Comparison of ENCODE assay signal across 9 cellular contexts in the genomic region with DNA sequence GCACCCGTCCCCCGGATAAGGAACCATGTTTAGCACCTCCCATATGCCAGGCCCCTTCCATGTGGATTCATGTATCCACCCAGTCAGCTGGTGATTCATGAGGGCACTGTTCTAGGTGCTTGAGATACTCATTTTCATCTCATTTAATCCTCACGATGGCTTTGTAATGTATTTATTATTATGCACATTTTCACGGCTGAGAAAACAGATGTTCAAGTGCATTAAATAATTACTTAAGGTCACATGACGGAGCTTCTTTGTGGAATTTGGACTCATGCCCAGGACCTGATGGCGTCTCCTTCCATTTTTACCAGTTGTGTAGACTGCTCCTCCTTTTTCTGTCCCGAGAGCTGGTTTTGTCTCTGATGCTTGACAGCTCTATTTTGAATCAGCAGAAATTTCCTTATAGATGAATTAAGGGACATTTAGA.
DNase-seq lines count a peak whose midpoint lies in the region; ATAC-seq and TF ChIP-seq lines count a peak whose summit lies in the region.
"Had no signal": no experiment of that assay in that cellular context is flagged by ENCODE, and none has a peak within 500 bp of the region (broad histone marks: within the 10 kb centered on the region; RNA-seq: fewer than 3 reads in every experiment).

No MANE protein-coding gene starts in this region.

- peaks cover 22% of the 10 kb centered on the region for H3K79me2 ChIP-seq in mesendoderm (ENCODE audit: control insufficient read depth, insufficient read depth, low read length)

- H3K9ac ChIP-seq in mesendoderm (ENCODE audit: low read length), result no peak overlapping the region

- no peak overlapping the region for H2BK5ac ChIP-seq in mesendoderm (ENCODE audit: low read length)

- no peak overlapping the region for H2BK15ac ChIP-seq in mesendoderm (replicated peaks; ENCODE audit: low read depth)

- H3K27me3 ChIP-seq in A673 (replicated peaks; ENCODE audit: insufficient read depth, low read depth, low read length, poor library complexity), result no peaks in the 10 kb centered on the region
- H3K27me3 ChIP-seq in body of pancreas, result no peaks in the 10 kb centered on the region
- no peaks in the 10 kb centered on the region for H3K27me3 ChIP-seq in left lung
- H3K27me3 ChIP-seq in mesendoderm (ENCODE audit: insufficient read depth, low read length, poor library complexity), result no peaks in the 10 kb centered on the region

- no peak overlapping the region for H2AK5ac ChIP-seq in mesendoderm (ENCODE audit: low read length)

- H3K4me3 Mint-ChIP-seq in activated CD4-positive, alpha-beta T cell treated with anti-CD3 and anti-CD28 coated beads for 36 hours, result no peak overlapping the region
- H3K4me3 Mint-ChIP-seq: stimulated activated naive CD8-positive, alpha-beta T cell treated with anti-CD3 and anti-CD28 coated beads, Interleukin-15, Interleukin-2, amounts not matched to agents 100 ng/mL and 50 ng/mL, for 24 hours had no signal

- no peak overlapping the region for H3K4ac ChIP-seq in mesendoderm (ENCODE audit: low read depth, low read length)

- no peak overlapping the region for H3K27ac Mint-ChIP-seq in activated CD4-positive, alpha-beta T cell treated with anti-CD3 and anti-CD28 coated beads for 36 hours
- H3K27ac Mint-ChIP-seq: stimulated activated naive CD8-positive, alpha-beta T cell treated with anti-CD3 and anti-CD28 coated beads, Interleukin-15, Interleukin-2, amounts not matched to agents 100 ng/mL and 50 ng/mL, for 24 hours had no signal

- no peak overlapping the region for H3K4me2 ChIP-seq in mesendoderm (ENCODE audit: low read length)

- H3K27me3 Mint-ChIP-seq in activated CD4-positive, alpha-beta T cell treated with anti-CD3 and anti-CD28 coated beads for 36 hours, result no peaks in the 10 kb centered on the region
- H3K27me3 Mint-ChIP-seq: stimulated activated naive CD8-positive, alpha-beta T cell treated with anti-CD3 and anti-CD28 coated beads, Interleukin-15, Interleukin-2, amounts not matched to agents 100 ng/mL and 50 ng/mL, for 24 hours had no signal

- H4K5ac ChIP-seq in mesendoderm (ENCODE audit: low read length), result no peak overlapping the region

- no peak for TF ChIP-seq CTCF in A673 (conservative IDR thresholded peaks at IDR 0.05; ENCODE audit: low read depth, low read length)
- TF ChIP-seq CTCF in body of pancreas (IDR thresholded peaks at IDR 0.05), result no peak
- no peak for TF ChIP-seq CTCF in left lung (IDR thresholded peaks at IDR 0.05)

- no peak overlapping the region for H3K18ac ChIP-seq in mesendoderm (ENCODE audit: low read length)

- CTCF ChIA-PET in A673 (lab: Charles Lee), result interaction anchor here (0.6 kb wide), 1 partner anchor 214 kb away, joined by 3 read pairs; no protein-coding TSS in a partner anchor
- CTCF ChIA-PET in activated CD4-positive, alpha-beta T cell treated with anti-CD3 and anti-CD28 coated beads for 36 hours (lab: Charles Lee), result interaction anchor here (1.0 to 2.2 kb wide), 4 partner anchors 13 to 54 kb away, joined by 3 to 9 read pairs (median 4); no protein-coding TSS in a partner anchor

- no peaks in the 10 kb centered on the region for H3K9me3 ChIP-seq in A673 (ENCODE audit: low read depth, low read length, poor library complexity, severe bottlenecking)
- no peaks in the 10 kb centered on the region for H3K9me3 ChIP-seq in body of pancreas
- H3K9me3 ChIP-seq in left lung, result no peaks in the 10 kb centered on the region

- H3K4me1 ChIP-seq in A673 (ENCODE audit: insufficient read depth, low read length, poor library complexity, severe bottlenecking) (peaks cover 57% of the 10 kb centered on the region), body of pancreas (peaks cover 40% of the 10 kb centered on the region), left lung (peaks cover 30 to 96% of the 10 kb centered on the region in 2 donors), mesendoderm (ENCODE audit: control insufficient read depth, low read depth, low read length) (peaks cover 2% of the 10 kb centered on the region)

- no peak overlapping the region for H2BK120ac ChIP-seq in mesendoderm (ENCODE audit: low read depth, low read length)

- H3K56ac ChIP-seq in mesendoderm (ENCODE audit: low read length), result no peak overlapping the region

- DNase-seq in A673 (ENCODE audit: low spot score) (peak; percentile 92), NCI-H187 treated with DMSO at 0.1 percent for 48 hours (lab: John Stamatoyannopoulos, UW) (peak; percentile 38), body of pancreas (peak; percentile 45 to 74 (median 70)), left lung (no peak), SKM-1 (lab: John Stamatoyannopoulos, UW; ENCODE audit: unreplicated experiment) (no peak), mesendoderm (no peak)
- DNase-seq in activated CD4-positive, alpha-beta T cell treated with anti-CD3 and anti-CD28 coated beads for 36 hours, result no peak

- TF ChIP-seq POLR2A in body of pancreas (IDR thresholded peaks at IDR 0.05), result no peak

- no TSS peak for BruUV-seq in A673 (replicated peaks; lab: Mats Ljungman, UMichigan)

- peaks cover 72% of the 10 kb centered on the region for H3K4me1 Mint-ChIP-seq in activated CD4-positive, alpha-beta T cell treated with anti-CD3 and anti-CD28 coated beads for 36 hours

- H3K4me3 ChIP-seq in A673 (ENCODE audit: low read depth, low read length, poor library complexity, severe bottlenecking) (no peak overlapping the region), body of pancreas (no peak overlapping the region), left lung (no peak overlapping the region), mesendoderm (ENCODE audit: low read length) (no peak overlapping the region)

- no peaks in the 10 kb centered on the region for H3K9me3 Mint-ChIP-seq in activated CD4-positive, alpha-beta T cell treated with anti-CD3 and anti-CD28 coated beads for 36 hours (ENCODE audit: low read depth)
- H3K9me3 Mint-ChIP-seq: stimulated activated naive CD8-positive, alpha-beta T cell treated with anti-CD3 and anti-CD28 coated beads, Interleukin-15, Interleukin-2, amounts not matched to agents 100 ng/mL and 50 ng/mL, for 24 hours had no signal

- peaks cover 23% of the 10 kb centered on the region for H3K79me1 ChIP-seq in mesendoderm (ENCODE audit: low read length)

- H4K8ac ChIP-seq in mesendoderm (ENCODE audit: low read depth, low read length), result no peak overlapping the region

- 20 to 24% methylated on average over 7 of the region's 7 CpGs for WGBS in body of pancreas, 2 donors
- no CpG with 5 or more reads among the region's 7 CpGs for WGBS in mesendoderm (ENCODE audit: extremely low coverage, insufficient coverage, low lambda C conversion rate)

- H3K23ac ChIP-seq in mesendoderm (ENCODE audit: low read length), result no peak overlapping the region

- intact Hi-C loops in A673 (cut with micrococcal nuclease; ENCODE audit: unreplicated experiment), result loop anchor here (5.0 kb wide), 1 partner anchor 34 kb away; no protein-coding TSS in a partner anchor
- intact Hi-C loops in body of pancreas (cut with DNase I), result no loop called here
- intact Hi-C loops in left lung (cut with DNase I), result no loop called here
- intact Hi-C loops in activated CD4-positive, alpha-beta T cell treated with anti-CD3 and anti-CD28 coated beads for 36 hours (cut with DNase I, micrococcal nuclease), result no loop called here

- POLR2A ChIA-PET in A673 (lab: Charles Lee; ENCODE audit: low non-redundant PET), result no interaction called here
- POLR2A ChIA-PET in activated CD4-positive, alpha-beta T cell treated with anti-CD3 and anti-CD28 coated beads for 36 hours (lab: Charles Lee), result no interaction called here

- peaks cover 23% of the 10 kb centered on the region for H3K36me3 Mint-ChIP-seq in activated CD4-positive, alpha-beta T cell treated with anti-CD3 and anti-CD28 coated beads for 36 hours (ENCODE audit: low read depth)

- no peak overlapping the region for H3K27ac ChIP-seq in A673 (ENCODE audit: low read depth, low read length, poor library complexity, severe bottlenecking)
- H3K27ac ChIP-seq in body of pancreas, result peak overlapping the region in 2 of 4 donors; percentile 29 to 33
- peak overlapping the region; percentile 35 to 63 for H3K27ac ChIP-seq in left lung
- no peak overlapping the region for H3K27ac ChIP-seq in mesendoderm (ENCODE audit: low read depth, low read length)

- ATAC-seq in body of pancreas (peak; percentile 61), left lung (peak; percentile 56), HG03159 (IDR thresholded peaks at IDR 0.05; ENCODE audit: unreplicated experiment) (no peak)
- no peak for ATAC-seq in activated CD4-positive, alpha-beta T cell treated with anti-CD3 and anti-CD28 coated beads for 36 hours

- H3K36me3 ChIP-seq in A673 (ENCODE audit: insufficient read depth, low read length, poor library complexity, severe bottlenecking), result no peaks in the 10 kb centered on the region
- no peaks in the 10 kb centered on the region for H3K36me3 ChIP-seq in body of pancreas (replicated peaks in 1 of 2; ENCODE audit: insufficient read depth in 1 of 2, low read depth in 2 of 2)
- H3K36me3 ChIP-seq in left lung, result peaks cover 0 to 12% of the 10 kb centered on the region in 2 donors
- no peaks in the 10 kb centered on the region for H3K36me3 ChIP-seq in mesendoderm (ENCODE audit: control insufficient read depth, insufficient read depth, low read length)

Comparison
In these comparisons a context has a peak if more than half of its experiments do, and no peak if none do; other contexts are left out.
1. DNase-seq: peak in A673 (single experiment), NCI-H187 treated with DMSO at 0.1 percent for 48 hours (single experiment) and body of pancreas (4 of 4); none in left lung (0 of 2), activated CD4-positive, alpha-beta T cell treated with anti-CD3 and anti-CD28 coated beads for 36 hours (single experiment), SKM-1 (single experiment) and mesendoderm (single experiment).
2. H3K27ac ChIP-seq: peak in left lung (2 of 2); none in A673 (single experiment) and mesendoderm (single experiment).
3. ATAC-seq: peak in body of pancreas (single experiment) and left lung (single experiment); none in activated CD4-positive, alpha-beta T cell treated with anti-CD3 and anti-CD28 coated beads for 36 hours (single experiment) and HG03159 (single experiment).